Comparison of ENCODE assay signal across 1 cellular context in the genomic region with DNA sequence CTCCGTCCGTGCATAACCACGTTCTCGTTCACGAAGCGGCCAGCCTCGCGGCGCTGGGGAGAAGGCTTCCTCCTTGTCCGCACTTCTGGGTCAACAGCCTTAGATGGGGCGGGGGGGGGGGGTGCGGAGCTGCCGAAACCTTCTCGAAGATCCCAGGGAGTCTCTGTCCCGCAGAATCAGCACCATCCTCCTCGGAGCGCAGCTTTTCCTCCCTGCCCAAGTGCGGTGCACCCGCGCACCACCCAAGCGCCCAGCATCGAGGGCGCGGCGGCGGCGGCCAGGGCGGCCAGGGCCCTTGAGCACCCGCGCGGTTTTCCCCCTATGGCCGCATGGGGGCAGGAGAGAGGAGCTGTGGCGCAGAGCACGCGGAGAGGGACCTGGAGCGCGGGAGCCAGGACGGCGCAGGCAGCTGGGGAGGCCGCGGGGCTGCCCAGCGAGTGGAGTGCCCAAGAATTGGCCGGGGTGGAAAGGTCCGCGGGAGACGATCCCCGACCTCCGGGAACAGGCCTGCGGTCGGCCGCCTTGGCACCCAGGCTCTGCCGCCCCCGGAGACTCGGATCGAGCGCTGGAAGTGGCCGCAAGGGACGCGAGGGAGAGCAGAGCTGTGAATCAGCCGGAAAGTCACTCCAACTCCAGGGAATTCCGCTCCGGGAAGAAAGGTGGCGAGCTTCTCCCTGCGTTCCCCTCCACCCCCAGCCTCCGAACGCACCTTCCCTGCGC.
TF ChIP-seq lines count a peak whose summit lies in the region.

No MANE protein-coding gene starts in this region.

TF ChIP-seq in HepG2, 621 proteins besides CTCF, POLR2A, EP300 and RAD21 (continued from another document and continues in another):
- TF ChIP-seq, protein P1, sequence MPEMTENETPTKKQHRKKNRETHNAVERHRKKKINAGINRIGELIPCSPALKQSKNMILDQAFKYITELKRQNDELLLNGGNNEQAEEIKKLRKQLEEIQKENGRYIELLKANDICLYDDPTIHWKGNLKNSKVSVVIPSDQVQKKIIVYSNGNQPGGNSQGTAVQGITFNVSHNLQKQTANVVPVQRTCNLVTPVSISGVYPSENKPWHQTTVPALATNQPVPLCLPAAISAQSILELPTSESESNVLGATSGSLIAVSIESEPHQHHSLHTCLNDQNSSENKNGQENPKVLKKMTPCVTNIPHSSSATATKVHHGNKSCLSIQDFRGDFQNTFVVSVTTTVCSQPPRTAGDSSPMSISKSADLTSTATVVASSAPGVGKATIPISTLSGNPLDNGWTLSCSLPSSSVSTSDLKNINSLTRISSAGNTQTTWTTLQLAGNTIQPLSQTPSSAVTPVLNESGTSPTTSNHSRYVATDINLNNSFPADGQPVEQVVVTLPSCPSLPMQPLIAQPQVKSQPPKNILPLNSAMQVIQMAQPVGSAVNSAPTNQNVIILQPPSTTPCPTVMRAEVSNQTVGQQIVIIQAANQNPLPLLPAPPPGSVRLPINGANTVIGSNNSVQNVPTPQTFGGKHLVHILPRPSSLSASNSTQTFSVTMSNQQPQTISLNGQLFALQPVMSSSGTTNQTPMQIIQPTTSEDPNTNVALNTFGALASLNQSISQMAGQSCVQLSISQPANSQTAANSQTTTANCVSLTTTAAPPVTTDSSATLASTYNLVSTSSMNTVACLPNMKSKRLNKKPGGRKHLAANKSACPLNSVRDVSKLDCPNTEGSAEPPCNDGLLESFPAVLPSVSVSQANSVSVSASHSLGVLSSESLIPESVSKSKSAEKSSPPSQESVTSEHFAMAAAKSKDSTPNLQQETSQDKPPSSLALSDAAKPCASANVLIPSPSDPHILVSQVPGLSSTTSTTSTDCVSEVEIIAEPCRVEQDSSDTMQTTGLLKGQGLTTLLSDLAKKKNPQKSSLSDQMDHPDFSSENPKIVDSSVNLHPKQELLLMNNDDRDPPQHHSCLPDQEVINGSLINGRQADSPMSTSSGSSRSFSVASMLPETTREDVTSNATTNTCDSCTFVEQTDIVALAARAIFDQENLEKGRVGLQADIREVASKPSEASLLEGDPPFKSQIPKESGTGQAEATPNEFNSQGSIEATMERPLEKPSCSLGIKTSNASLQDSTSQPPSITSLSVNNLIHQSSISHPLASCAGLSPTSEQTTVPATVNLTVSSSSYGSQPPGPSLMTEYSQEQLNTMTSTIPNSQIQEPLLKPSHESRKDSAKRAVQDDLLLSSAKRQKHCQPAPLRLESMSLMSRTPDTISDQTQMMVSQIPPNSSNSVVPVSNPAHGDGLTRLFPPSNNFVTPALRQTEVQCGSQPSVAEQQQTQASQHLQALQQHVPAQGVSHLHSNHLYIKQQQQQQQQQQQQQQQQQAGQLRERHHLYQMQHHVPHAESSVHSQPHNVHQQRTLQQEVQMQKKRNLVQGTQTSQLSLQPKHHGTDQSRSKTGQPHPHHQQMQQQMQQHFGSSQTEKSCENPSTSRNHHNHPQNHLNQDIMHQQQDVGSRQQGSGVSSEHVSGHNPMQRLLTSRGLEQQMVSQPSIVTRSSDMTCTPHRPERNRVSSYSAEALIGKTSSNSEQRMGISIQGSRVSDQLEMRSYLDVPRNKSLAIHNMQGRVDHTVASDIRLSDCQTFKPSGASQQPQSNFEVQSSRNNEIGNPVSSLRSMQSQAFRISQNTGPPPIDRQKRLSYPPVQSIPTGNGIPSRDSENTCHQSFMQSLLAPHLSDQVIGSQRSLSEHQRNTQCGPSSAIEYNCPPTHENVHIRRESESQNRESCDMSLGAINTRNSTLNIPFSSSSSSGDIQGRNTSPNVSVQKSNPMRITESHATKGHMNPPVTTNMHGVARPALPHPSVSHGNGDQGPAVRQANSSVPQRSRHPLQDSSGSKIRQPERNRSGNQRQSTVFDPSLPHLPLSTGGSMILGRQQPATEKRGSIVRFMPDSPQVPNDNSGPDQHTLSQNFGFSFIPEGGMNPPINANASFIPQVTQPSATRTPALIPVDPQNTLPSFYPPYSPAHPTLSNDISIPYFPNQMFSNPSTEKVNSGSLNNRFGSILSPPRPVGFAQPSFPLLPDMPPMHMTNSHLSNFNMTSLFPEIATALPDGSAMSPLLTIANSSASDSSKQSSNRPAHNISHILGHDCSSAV (CRISPR knock-in tag; IDR thresholded peaks at IDR 0.05; ENCODE audit: borderline replicate concordance), result no peak
- TF ChIP-seq STAG1 (CRISPR knock-in tag; IDR thresholded peaks at IDR 0.05) (peak; percentile 70), ZNF83 (CRISPR knock-in tag; IDR thresholded peaks at IDR 0.05; ENCODE audit: borderline replicate concordance) (no peak), ZNF121 (CRISPR knock-in tag; IDR thresholded peaks at IDR 0.05) (peak; percentile 8; the same call in 1 of the 2 replicates), FOXA3 (CRISPR knock-in tag; IDR thresholded peaks at IDR 0.05) (0 out of 2 replicates have a peak, but pooled peaks have one; percentile 19), TRIM24 (CRISPR knock-in tag; IDR thresholded peaks at IDR 0.05) (no peak), AHR (CRISPR knock-in tag; IDR thresholded peaks at IDR 0.05) (0 out of 2 replicates have a peak, but pooled peaks have one; percentile 42), SNRNP70 (IDR thresholded peaks at IDR 0.05; ENCODE audit: low read depth, low read length) (no peak), KLF16 (CRISPR knock-in tag; IDR thresholded peaks at IDR 0.05) (0 out of 4 replicates have a peak, but pooled peaks of 1 of the 2 experiments have one; percentile 46), ZNF552 (CRISPR knock-in tag; IDR thresholded peaks at IDR 0.05; ENCODE audit: borderline replicate concordance) (no peak), ZMAT3 (CRISPR knock-in tag; conservative IDR thresholded peaks at IDR 0.05) (peak; percentile 73; the same call in 1 of the 2 replicates), ZFYVE20 (CRISPR knock-in tag; IDR thresholded peaks at IDR 0.05; ENCODE audit: borderline replicate concordance, low read depth) (no peak), ZNF232 (CRISPR knock-in tag; IDR thresholded peaks at IDR 0.05; ENCODE audit: borderline replicate concordance) (peak; percentile 69; the same call in 1 of the 2 replicates), SIN3B (IDR thresholded peaks at IDR 0.05; ENCODE audit: low read length) (no peak), ARNTL (CRISPR knock-in tag; IDR thresholded peaks at IDR 0.05) (peak; percentile 60; the same call in 1 of the 2 replicates), CENPT (CRISPR knock-in tag; IDR thresholded peaks at IDR 0.05; ENCODE audit: low read depth) (no peak), ZNF441 (CRISPR knock-in tag; IDR thresholded peaks at IDR 0.05; ENCODE audit: borderline replicate concordance) (0 out of 2 replicates have a peak, but pooled peaks have one; percentile 11), ETV6 (CRISPR knock-in tag; conservative IDR thresholded peaks at IDR 0.05) (peak; percentile 86), ISX (CRISPR knock-in tag; conservative IDR thresholded peaks at IDR 0.05) (no peak), NR2C2 (CRISPR knock-in tag; IDR thresholded peaks at IDR 0.05; ENCODE audit: borderline replicate concordance) (0 out of 2 replicates have a peak, but pooled peaks have one; percentile 22), HDAC2 (CRISPR knock-in tag; IDR thresholded peaks at IDR 0.05) (peak; percentile 34; the same call in 1 of the 2 replicates), EEA1 (CRISPR knock-in tag; IDR thresholded peaks at IDR 0.05; ENCODE audit: borderline replicate concordance) (no peak), ZNF766 (CRISPR knock-in tag; IDR thresholded peaks at IDR 0.05; ENCODE audit: borderline replicate concordance) (peak; percentile 76; the same call in 1 of the 2 replicates), ZNF549 (CRISPR knock-in tag; IDR thresholded peaks at IDR 0.05) (no peak), ZNF781 (CRISPR knock-in tag; IDR thresholded peaks at IDR 0.05; ENCODE audit: borderline replicate concordance, not compliant biosample characterization) (peak; percentile 72)
- TF ChIP-seq, protein P2, sequence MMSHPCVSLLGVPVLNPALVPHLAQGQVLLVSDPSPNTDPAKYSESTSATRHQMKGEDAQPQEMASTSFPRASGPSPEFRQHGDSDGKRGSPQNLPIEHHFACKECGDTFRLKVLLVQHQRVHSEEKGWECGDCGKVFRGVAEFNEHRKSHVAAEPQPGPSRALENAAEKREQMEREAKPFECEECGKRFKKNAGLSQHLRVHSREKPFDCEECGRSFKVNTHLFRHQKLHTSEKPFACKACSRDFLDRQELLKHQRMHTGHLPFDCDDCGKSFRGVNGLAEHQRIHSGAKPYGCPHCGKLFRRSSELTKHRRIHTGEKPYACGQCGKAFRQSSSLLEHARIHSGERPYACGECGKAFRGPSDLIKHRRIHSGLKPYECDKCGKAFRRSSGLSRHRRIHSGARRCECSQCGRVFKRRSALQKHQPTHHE (CRISPR knock-in tag; IDR thresholded peaks at IDR 0.05; ENCODE audit: borderline replicate concordance), result 0 out of 2 replicates have a peak, but pooled peaks have one; percentile 40
- TF ChIP-seq, protein P3, sequence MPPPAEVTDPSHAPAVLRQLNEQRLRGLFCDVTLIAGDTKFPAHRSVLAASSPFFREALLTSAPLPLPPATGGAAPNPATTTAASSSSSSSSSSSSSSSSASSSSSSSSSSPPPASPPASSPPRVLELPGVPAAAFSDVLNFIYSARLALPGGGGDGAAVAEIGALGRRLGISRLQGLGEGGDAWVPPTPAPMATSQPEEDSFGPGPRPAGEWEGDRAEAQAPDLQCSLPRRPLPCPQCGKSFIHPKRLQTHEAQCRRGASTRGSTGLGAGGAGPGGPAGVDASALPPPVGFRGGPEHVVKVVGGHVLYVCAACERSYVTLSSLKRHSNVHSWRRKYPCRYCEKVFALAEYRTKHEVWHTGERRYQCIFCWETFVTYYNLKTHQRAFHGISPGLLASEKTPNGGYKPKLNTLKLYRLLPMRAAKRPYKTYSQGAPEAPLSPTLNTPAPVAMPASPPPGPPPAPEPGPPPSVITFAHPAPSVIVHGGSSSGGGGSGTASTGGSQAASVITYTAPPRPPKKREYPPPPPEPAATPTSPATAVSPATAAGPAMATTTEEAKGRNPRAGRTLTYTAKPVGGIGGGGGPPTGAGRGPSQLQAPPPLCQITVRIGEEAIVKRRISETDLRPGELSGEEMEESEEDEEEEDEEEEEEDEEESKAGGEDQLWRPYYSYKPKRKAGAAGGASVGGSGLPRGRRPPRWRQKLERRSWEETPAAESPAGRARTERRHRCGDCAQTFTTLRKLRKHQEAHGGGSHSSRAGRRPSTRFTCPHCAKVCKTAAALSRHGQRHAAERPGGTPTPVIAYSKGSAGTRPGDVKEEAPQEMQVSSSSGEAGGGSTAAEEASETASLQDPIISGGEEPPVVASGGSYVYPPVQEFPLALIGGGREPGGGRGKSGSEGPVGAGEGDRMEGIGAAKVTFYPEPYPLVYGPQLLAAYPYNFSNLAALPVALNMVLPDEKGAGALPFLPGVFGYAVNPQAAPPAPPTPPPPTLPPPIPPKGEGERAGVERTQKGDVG (CRISPR knock-in tag; IDR thresholded peaks at IDR 0.05; ENCODE audit: borderline replicate concordance), result peak; percentile 62; the same call in 1 of the 2 replicates
- TF ChIP-seq, protein P4, sequence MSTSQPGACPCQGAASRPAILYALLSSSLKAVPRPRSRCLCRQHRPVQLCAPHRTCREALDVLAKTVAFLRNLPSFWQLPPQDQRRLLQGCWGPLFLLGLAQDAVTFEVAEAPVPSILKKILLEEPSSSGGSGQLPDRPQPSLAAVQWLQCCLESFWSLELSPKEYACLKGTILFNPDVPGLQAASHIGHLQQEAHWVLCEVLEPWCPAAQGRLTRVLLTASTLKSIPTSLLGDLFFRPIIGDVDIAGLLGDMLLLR (CRISPR knock-in tag; IDR thresholded peaks at IDR 0.05), result peak; percentile 73; the same call in 1 of the 2 replicates
- TF ChIP-seq, protein P5, sequence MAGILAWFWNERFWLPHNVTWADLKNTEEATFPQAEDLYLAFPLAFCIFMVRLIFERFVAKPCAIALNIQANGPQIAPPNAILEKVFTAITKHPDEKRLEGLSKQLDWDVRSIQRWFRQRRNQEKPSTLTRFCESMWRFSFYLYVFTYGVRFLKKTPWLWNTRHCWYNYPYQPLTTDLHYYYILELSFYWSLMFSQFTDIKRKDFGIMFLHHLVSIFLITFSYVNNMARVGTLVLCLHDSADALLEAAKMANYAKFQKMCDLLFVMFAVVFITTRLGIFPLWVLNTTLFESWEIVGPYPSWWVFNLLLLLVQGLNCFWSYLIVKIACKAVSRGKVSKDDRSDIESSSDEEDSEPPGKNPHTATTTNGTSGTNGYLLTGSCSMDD (CRISPR knock-in tag; IDR thresholded peaks at IDR 0.05), result no peak
- TF ChIP-seq, protein P6, sequence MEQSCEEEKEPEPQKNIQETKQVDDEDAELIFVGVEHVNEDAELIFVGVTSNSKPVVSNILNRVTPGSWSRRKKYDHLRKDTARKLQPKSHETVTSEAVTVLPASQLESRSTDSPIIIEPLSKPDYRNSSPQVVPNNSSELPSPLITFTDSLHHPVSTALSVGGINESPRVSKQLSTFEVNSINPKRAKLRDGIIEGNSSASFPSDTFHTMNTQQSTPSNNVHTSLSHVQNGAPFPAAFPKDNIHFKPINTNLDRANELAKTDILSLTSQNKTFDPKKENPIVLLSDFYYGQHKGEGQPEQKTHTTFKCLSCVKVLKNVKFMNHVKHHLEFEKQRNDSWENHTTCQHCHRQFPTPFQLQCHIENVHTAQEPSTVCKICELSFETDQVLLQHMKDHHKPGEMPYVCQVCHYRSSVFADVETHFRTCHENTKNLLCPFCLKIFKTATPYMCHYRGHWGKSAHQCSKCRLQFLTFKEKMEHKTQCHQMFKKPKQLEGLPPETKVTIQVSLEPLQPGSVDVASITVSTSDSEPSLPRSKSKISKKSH (CRISPR knock-in tag; IDR thresholded peaks at IDR 0.05; ENCODE audit: borderline replicate concordance), result peak; percentile 70; the same call in 1 of the 2 replicates
- TF ChIP-seq, protein P7, sequence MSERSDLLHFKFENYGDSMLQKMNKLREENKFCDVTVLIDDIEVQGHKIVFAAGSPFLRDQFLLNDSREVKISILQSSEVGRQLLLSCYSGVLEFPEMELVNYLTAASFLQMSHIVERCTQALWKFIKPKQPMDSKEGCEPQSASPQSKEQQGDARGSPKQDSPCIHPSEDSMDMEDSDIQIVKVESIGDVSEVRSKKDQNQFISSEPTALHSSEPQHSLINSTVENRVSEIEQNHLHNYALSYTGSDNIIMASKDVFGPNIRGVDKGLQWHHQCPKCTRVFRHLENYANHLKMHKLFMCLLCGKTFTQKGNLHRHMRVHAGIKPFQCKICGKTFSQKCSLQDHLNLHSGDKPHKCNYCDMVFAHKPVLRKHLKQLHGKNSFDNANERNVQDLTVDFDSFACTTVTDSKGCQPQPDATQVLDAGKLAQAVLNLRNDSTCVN (CRISPR knock-in tag; IDR thresholded peaks at IDR 0.05; ENCODE audit: borderline replicate concordance), result no peak
- TF ChIP-seq, protein P8, sequence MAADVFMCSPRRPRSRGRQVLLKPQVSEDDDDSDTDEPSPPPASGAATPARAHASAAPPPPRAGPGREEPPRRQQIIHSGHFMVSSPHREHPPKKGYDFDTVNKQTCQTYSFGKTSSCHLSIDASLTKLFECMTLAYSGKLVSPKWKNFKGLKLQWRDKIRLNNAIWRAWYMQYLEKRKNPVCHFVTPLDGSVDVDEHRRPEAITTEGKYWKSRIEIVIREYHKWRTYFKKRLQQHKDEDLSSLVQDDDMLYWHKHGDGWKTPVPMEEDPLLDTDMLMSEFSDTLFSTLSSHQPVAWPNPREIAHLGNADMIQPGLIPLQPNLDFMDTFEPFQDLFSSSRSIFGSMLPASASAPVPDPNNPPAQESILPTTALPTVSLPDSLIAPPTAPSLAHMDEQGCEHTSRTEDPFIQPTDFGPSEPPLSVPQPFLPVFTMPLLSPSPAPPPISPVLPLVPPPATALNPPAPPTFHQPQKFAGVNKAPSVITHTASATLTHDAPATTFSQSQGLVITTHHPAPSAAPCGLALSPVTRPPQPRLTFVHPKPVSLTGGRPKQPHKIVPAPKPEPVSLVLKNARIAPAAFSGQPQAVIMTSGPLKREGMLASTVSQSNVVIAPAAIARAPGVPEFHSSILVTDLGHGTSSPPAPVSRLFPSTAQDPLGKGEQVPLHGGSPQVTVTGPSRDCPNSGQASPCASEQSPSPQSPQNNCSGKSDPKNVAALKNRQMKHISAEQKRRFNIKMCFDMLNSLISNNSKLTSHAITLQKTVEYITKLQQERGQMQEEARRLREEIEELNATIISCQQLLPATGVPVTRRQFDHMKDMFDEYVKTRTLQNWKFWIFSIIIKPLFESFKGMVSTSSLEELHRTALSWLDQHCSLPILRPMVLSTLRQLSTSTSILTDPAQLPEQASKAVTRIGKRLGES (CRISPR knock-in tag; IDR thresholded peaks at IDR 0.05; ENCODE audit: borderline replicate concordance), result no peak
